10 cellular contexts compared by ENCODE assay signal in genomic region chr2:183543731-183544130, GRCh38.
DNase-seq lines count a peak whose midpoint lies in the region; ATAC-seq, FAIRE-seq and TF ChIP-seq lines count a peak whose summit lies in the region.
"Had no signal": no experiment of that assay in that cellular context is flagged by ENCODE, and none has a peak within 500 bp of the region (broad histone marks: within the 10 kb centered on the region; RNA-seq: fewer than 3 reads in every experiment).

No MANE protein-coding gene starts in this region.

- no peaks in the 10 kb centered on the region for H3F3A ChIP-seq in SK-N-SH (replicated peaks; ENCODE audit: insufficient read depth)

- no peaks in the 10 kb centered on the region for H4K20me1 ChIP-seq in SK-N-SH (ENCODE audit: insufficient read depth)

- no peak overlapping the region for H3K4me2 ChIP-seq in SK-N-SH

- H3K9me2 ChIP-seq in SK-N-SH, result no peaks in the 10 kb centered on the region

- H3K27me3 ChIP-seq in SK-N-SH (ENCODE audit: insufficient read depth), result no peaks in the 10 kb centered on the region
- H3K27me3 ChIP-seq: foreskin keratinocyte, Peyer's patch had no signal

- CTCF ChIA-PET in activated B cell treated with CpG ODN at 0.5 μM for 24 hours (lab: Charles Lee), result no interaction called here
- CTCF ChIA-PET in SK-N-SH (lab: Yijun Ruan, JAX), result no interaction called here

- no peak for TF ChIP-seq EP300 in SK-N-SH (IDR thresholded peaks at IDR 0.05; ENCODE audit: borderline replicate concordance in 1 of 2, low read depth in 1 of 2, low read length in 1 of 2)

- H3K27ac ChIP-seq in SK-N-SH (ENCODE audit: low read depth in 2 of 2, low read length in 1 of 2), result no peak overlapping the region
- H3K27ac ChIP-seq: foreskin keratinocyte had no signal

- peaks cover 13% of the 10 kb centered on the region for H3K9me3 Mint-ChIP-seq in activated B cell treated with CpG ODN at 0.5 μM for 24 hours
- H3K9me3 Mint-ChIP-seq in activated naive CD4-positive, alpha-beta T cell treated with anti-CD3 and anti-CD28 coated beads, Interleukin-2, amount 50 U/mL, for 72 hours, result peaks cover 25 to 27% of the 10 kb centered on the region in 2 donors

- TF ChIP-seq POLR2A in H54 (IDR thresholded peaks at IDR 0.05; ENCODE audit: low read depth, low read length), result no peak

- WGBS in SK-N-SH (ENCODE audit: low lambda C conversion rate), result 11% methylated on average over 4 of the region's 7 CpGs

- no peaks in the 10 kb centered on the region for H3K36me3 Mint-ChIP-seq in activated B cell treated with CpG ODN at 0.5 μM for 24 hours (ENCODE audit: low read depth)
- H3K36me3 Mint-ChIP-seq in activated naive CD4-positive, alpha-beta T cell treated with anti-CD3 and anti-CD28 coated beads, Interleukin-2, amount 50 U/mL, for 72 hours, result peaks cover 20 to 35% of the 10 kb centered on the region in 2 donors

- H3K27ac Mint-ChIP-seq in activated B cell treated with CpG ODN at 0.5 μM for 24 hours, result no peak overlapping the region
- H3K27ac Mint-ChIP-seq in activated naive CD4-positive, alpha-beta T cell treated with anti-CD3 and anti-CD28 coated beads, Interleukin-2, amount 50 U/mL, for 72 hours, result no peak overlapping the region

- H3K79me2 ChIP-seq in SK-N-SH (ENCODE audit: insufficient read depth), result no peaks in the 10 kb centered on the region

- H2AFZ ChIP-seq in SK-N-SH (ENCODE audit: low read depth), result no peak overlapping the region

- intact Hi-C loops in activated B cell treated with CpG ODN at 0.5 μM for 24 hours (cut with micrococcal nuclease), result loop anchor here (2.0 kb wide), 1 partner anchor 37 kb away; no protein-coding TSS in a partner anchor

- TF ChIP-seq CTCF in activated B cell treated with CpG ODN at 0.5 μM for 24 hours (IDR thresholded peaks at IDR 0.05) (no peak), SK-N-SH (IDR thresholded peaks at IDR 0.05) (no peak)

- POLR2A ChIA-PET in activated B cell treated with CpG ODN at 0.5 μM for 24 hours (lab: Charles Lee), result no interaction called here
- POLR2A ChIA-PET in SK-N-SH (lab: Yijun Ruan, JAX), result no interaction called here

- H3K4me3 ChIP-seq in SK-N-SH (ENCODE audit: low read depth in 2 of 2, low read length in 1 of 2), result no peak overlapping the region

- H3K9ac ChIP-seq in SK-N-SH, result no peak overlapping the region

- peaks cover 7% of the 10 kb centered on the region for H3K4me1 Mint-ChIP-seq in activated B cell treated with CpG ODN at 0.5 μM for 24 hours

- ATAC-seq in GM19438 (IDR thresholded peaks at IDR 0.05; ENCODE audit: low read depth, unreplicated experiment), result peak; percentile 89
- peak; percentile 86 for ATAC-seq in HG03095 (IDR thresholded peaks at IDR 0.05; ENCODE audit: unreplicated experiment)
- ATAC-seq in activated B cell treated with CpG ODN at 0.5 μM for 24 hours (ENCODE audit: low read depth), result peak; percentile 66
- ATAC-seq in activated naive CD4-positive, alpha-beta T cell treated with anti-CD3 and anti-CD28 coated beads, Interleukin-2, amount 50 U/mL, for 72 hours, result no peak
- ATAC-seq: foreskin keratinocyte had no signal

- no peak for TF ChIP-seq RAD21 in SK-N-SH (IDR thresholded peaks at IDR 0.05; ENCODE audit: low read length)

- no peaks in the 10 kb centered on the region for H3K36me3 ChIP-seq in SK-N-SH (replicated peaks in 1 of 2; ENCODE audit: control insufficient read depth in 1 of 2, insufficient read depth in 2 of 2, low read length in 1 of 2)
- H3K36me3 ChIP-seq: Peyer's patch had no signal

- H3K27me3 Mint-ChIP-seq in activated B cell treated with CpG ODN at 0.5 μM for 24 hours, result no peaks in the 10 kb centered on the region

- H3K4me1 ChIP-seq in SK-N-SH (ENCODE audit: control insufficient read depth in 1 of 2, insufficient read depth in 2 of 2, low read depth in 1 of 2, low read length in 1 of 2), result no peaks in the 10 kb centered on the region
- H3K4me1 ChIP-seq: foreskin keratinocyte, Peyer's patch had no signal

- no peaks in the 10 kb centered on the region for H3K9me3 ChIP-seq in SK-N-SH
- H3K9me3 ChIP-seq: Peyer's patch had no signal

- FAIRE-seq in H54 (lab: Jason Lieb, UNC), result no peak

- H3K4me3 Mint-ChIP-seq in activated B cell treated with CpG ODN at 0.5 μM for 24 hours, result no peak overlapping the region

- DNase-seq in ELF-1 (ENCODE audit: low read depth, low spot score) (peak; percentile 32), activated B cell treated with CpG ODN at 0.5 μM for 24 hours (no peak), H54 (ENCODE audit: insufficient read length, low spot score) (no peak), activated gamma-delta T cell (lab: John Stamatoyannopoulos, UW) (no peak), SK-N-SH (no peak)
- no peak for DNase-seq in activated naive CD4-positive, alpha-beta T cell treated with anti-CD3 and anti-CD28 coated beads, Interleukin-2, amount 50 U/mL, for 72 hours (ENCODE audit: low spot score in 2 of 2)
- DNase-seq: foreskin keratinocyte had no signal

TF ChIP-seq in SK-N-SH, 30 proteins besides CTCF, POLR2A, EP300 and RAD21:
- no peak for TF ChIP-seq FOSL2 (IDR thresholded peaks at IDR 0.05; ENCODE audit: borderline replicate concordance, low read depth)
- TF ChIP-seq TAF1 (IDR thresholded peaks at IDR 0.05; ENCODE audit: borderline replicate concordance, low read depth, low read length), result no peak
- no peak for TF ChIP-seq NFIC (IDR thresholded peaks at IDR 0.05; ENCODE audit: borderline replicate concordance)
- no peak for TF ChIP-seq JUND (IDR thresholded peaks at IDR 0.05)
- TF ChIP-seq NRF1 (IDR thresholded peaks at IDR 0.05; ENCODE audit: low read depth, low read length), result no peak
- TF ChIP-seq USF2 (IDR thresholded peaks at IDR 0.05; ENCODE audit: borderline replicate concordance, low read depth, low read length), result no peak
- no peak for TF ChIP-seq EZH2phosphoT487 (IDR thresholded peaks at IDR 0.05; ENCODE audit: borderline replicate concordance, low read depth)
- no peak for TF ChIP-seq FOXM1 (IDR thresholded peaks at IDR 0.05; ENCODE audit: low read depth)
- no peak for TF ChIP-seq YY1 (IDR thresholded peaks at IDR 0.05; ENCODE audit: low read depth)
- TF ChIP-seq MXI1 (IDR thresholded peaks at IDR 0.05; ENCODE audit: low read depth, low read length), result no peak
- no peak for TF ChIP-seq TCF12 (IDR thresholded peaks at IDR 0.05)
- no peak for TF ChIP-seq RCOR1 (IDR thresholded peaks at IDR 0.05; ENCODE audit: low read length)
- TF ChIP-seq, protein P1, sequence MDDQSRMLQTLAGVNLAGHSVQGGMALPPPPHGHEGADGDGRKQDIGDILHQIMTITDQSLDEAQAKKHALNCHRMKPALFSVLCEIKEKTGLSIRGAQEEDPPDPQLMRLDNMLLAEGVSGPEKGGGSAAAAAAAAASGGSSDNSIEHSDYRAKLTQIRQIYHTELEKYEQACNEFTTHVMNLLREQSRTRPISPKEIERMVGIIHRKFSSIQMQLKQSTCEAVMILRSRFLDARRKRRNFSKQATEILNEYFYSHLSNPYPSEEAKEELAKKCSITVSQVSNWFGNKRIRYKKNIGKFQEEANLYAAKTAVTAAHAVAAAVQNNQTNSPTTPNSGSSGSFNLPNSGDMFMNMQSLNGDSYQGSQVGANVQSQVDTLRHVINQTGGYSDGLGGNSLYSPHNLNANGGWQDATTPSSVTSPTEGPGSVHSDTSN (IDR thresholded peaks at IDR 0.05), result no peak
- TF ChIP-seq, protein P2, sequence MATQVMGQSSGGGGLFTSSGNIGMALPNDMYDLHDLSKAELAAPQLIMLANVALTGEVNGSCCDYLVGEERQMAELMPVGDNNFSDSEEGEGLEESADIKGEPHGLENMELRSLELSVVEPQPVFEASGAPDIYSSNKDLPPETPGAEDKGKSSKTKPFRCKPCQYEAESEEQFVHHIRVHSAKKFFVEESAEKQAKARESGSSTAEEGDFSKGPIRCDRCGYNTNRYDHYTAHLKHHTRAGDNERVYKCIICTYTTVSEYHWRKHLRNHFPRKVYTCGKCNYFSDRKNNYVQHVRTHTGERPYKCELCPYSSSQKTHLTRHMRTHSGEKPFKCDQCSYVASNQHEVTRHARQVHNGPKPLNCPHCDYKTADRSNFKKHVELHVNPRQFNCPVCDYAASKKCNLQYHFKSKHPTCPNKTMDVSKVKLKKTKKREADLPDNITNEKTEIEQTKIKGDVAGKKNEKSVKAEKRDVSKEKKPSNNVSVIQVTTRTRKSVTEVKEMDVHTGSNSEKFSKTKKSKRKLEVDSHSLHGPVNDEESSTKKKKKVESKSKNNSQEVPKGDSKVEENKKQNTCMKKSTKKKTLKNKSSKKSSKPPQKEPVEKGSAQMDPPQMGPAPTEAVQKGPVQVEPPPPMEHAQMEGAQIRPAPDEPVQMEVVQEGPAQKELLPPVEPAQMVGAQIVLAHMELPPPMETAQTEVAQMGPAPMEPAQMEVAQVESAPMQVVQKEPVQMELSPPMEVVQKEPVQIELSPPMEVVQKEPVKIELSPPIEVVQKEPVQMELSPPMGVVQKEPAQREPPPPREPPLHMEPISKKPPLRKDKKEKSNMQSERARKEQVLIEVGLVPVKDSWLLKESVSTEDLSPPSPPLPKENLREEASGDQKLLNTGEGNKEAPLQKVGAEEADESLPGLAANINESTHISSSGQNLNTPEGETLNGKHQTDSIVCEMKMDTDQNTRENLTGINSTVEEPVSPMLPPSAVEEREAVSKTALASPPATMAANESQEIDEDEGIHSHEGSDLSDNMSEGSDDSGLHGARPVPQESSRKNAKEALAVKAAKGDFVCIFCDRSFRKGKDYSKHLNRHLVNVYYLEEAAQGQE (IDR thresholded peaks at IDR 0.05; ENCODE audit: low read depth, low read length), result no peak
- TF ChIP-seq, protein P3, sequence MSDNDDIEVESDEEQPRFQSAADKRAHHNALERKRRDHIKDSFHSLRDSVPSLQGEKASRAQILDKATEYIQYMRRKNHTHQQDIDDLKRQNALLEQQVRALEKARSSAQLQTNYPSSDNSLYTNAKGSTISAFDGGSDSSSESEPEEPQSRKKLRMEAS (IDR thresholded peaks at IDR 0.05; ENCODE audit: low read depth), result no peak
- no peak for TF ChIP-seq MEF2A (IDR thresholded peaks at IDR 0.05; ENCODE audit: borderline replicate concordance, low read depth)
- TF ChIP-seq CHD2 (IDR thresholded peaks at IDR 0.05; ENCODE audit: low read length, partially characterized antibody), result no peak

Comparison
In these comparisons a context has a peak if more than half of its experiments do, and no peak if none do; other contexts are left out.
1. ATAC-seq: peak in GM19438 (single experiment), HG03095 (single experiment) and activated B cell treated with CpG ODN at 0.5 μM for 24 hours (single experiment); none in activated naive CD4-positive, alpha-beta T cell treated with anti-CD3 and anti-CD28 coated beads, Interleukin-2, amount 50 U/mL, for 72 hours (0 of 2).